8 cellular contexts compared by ENCODE assay signal in the genomic region with DNA sequence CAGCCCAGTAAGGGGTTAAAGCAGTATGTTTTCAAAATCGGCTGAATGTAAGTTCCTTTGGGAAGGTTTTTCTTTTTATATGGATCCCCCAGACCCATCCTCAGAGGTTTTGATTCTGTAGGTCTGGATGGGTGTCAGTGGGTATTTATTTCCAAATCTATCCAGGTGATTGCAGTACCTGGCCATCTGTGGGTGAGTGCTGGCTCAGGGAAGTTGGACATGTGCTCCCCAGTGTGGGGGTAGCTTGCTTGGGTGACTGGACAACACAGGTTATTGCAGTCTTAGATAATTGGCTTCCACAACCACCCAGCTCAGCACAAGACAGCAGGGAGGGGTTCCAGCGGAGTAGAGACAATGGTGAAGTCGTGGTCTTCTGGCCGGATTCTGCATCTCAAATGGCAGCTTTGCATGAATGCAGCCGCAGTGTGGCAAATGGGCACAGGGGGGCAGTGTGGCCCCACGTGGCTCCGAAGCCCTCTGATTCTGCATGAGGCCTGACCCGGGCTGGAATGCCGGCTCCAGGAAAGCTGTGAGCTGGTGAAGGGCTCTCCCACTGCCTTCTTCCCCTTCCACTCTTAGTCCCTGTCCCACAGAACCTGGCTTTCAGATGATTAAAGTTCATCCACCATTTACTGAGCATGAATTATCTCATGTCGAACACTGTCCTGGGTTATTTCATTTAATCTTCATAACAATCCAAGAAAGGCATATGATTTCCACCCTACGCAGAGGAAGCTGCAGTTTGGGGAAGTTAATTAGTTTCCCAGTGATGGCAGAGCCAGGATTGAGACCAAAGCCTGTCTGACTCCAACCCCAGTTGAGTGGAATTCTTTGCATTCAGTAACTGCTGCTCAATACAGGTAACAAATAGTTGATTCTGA.
DNase-seq lines count a peak whose midpoint lies in the region; ATAC-seq and TF ChIP-seq lines count a peak whose summit lies in the region.

No MANE protein-coding gene starts in this region.

- H3K4me3 Mint-ChIP-seq in activated T-cell treated with anti-CD3 and anti-CD28 coated beads, Interleukin-2, amount 50 U/mL, for 72 hours = peak overlapping the region in 1 of 2 donors; percentile 17
- H3K4me3 Mint-ChIP-seq in stimulated activated naive CD8-positive, alpha-beta T cell treated with anti-CD3 and anti-CD28 coated beads, Interleukin-15, amount 100 ng/mL, for 72 hours = no peak overlapping the region

- TF ChIP-seq CTCF in PC-9 (conservative IDR thresholded peaks at IDR 0.05) (peak; percentile 93), fibroblast of pulmonary artery (IDR thresholded peaks at IDR 0.05; ENCODE audit: low read length, missing control alignments) (peak; percentile 92)

- H2BK15ac ChIP-seq in neuronal stem cell (ENCODE audit: low read length) = no peak overlapping the region

- H4K20me1 ChIP-seq in PC-9 (ENCODE audit: insufficient read depth) = no peaks in the 10 kb centered on the region

- no peaks in the 10 kb centered on the region for H3K36me3 Mint-ChIP-seq in activated T-cell treated with anti-CD3 and anti-CD28 coated beads, Interleukin-2, amount 50 U/mL, for 72 hours (ENCODE audit: insufficient read depth in 2 of 2)

- in situ Hi-C loops in ACHN (cut with HindIII; ENCODE audit: low pct_ligation_motif_present, low pct_unique_long_range_greater_than_20kb, low sequenced_read_pairs) = no loop called here

- H3K9ac ChIP-seq in neuronal stem cell (ENCODE audit: low read depth, low read length, poor library complexity) = no peak overlapping the region

- no peak overlapping the region for H2AK5ac ChIP-seq in neuronal stem cell (ENCODE audit: low read depth, low read length)

- H3K4me1 Mint-ChIP-seq in activated T-cell treated with anti-CD3 and anti-CD28 coated beads, Interleukin-2, amount 50 U/mL, for 72 hours (ENCODE audit: low read depth) = peaks cover 22% of the 10 kb centered on the region
- peaks cover 24% of the 10 kb centered on the region for H3K4me1 Mint-ChIP-seq in stimulated activated naive CD8-positive, alpha-beta T cell treated with anti-CD3 and anti-CD28 coated beads, Interleukin-15, amount 100 ng/mL, for 72 hours

- H3K4me1 ChIP-seq in PC-9 (replicated peaks; ENCODE audit: insufficient read depth) (peaks cover 10% of the 10 kb centered on the region), neuronal stem cell (ENCODE audit: control insufficient read depth in 2 of 2, insufficient read depth in 1 of 2, low read depth in 1 of 2, low read length in 2 of 2) (peaks cover 0 to 4% of the 10 kb centered on the region in 2 donors)

- WGBS in neuronal stem cell (ENCODE audit: extremely low coverage in 2 of 2, insufficient read length in 2 of 2, insufficient replicate concordance in 1 of 2), 2 donors = no CpG with 5 or more reads among the region's 11 CpGs

- H4K8ac ChIP-seq in neuronal stem cell (ENCODE audit: low read depth, low read length) = no peak overlapping the region

- peaks cover 40% of the 10 kb centered on the region for H3K27me3 Mint-ChIP-seq in activated T-cell treated with anti-CD3 and anti-CD28 coated beads, Interleukin-2, amount 50 U/mL, for 72 hours (ENCODE audit: low read depth)
- peaks cover 43% of the 10 kb centered on the region for H3K27me3 Mint-ChIP-seq in stimulated activated naive CD8-positive, alpha-beta T cell treated with anti-CD3 and anti-CD28 coated beads, Interleukin-15, amount 100 ng/mL, for 72 hours

- H3K36me3 ChIP-seq in PC-9 (ENCODE audit: low read depth) (no peaks in the 10 kb centered on the region), neuronal stem cell (replicated peaks in 1 of 2; ENCODE audit: control insufficient read depth in 2 of 2, insufficient read depth in 2 of 2, low read length in 2 of 2) (no peaks in the 10 kb centered on the region)

- DNase-seq in ACHN (peak; percentile 85), HT1080 (ENCODE audit: low read depth) (peak; percentile 72), PC-9 (peak in 1 of 2 experiments; percentile 88), fibroblast of pulmonary artery (ENCODE audit: low read depth) (peak; percentile 87), neuronal stem cell (ENCODE audit: low spot score) (peak; percentile 84)
- DNase-seq in activated T-cell treated with anti-CD3 and anti-CD28 coated beads, Interleukin-2, amount 50 U/mL, for 72 hours = peak; percentile 70 to 80
- DNase-seq in stimulated activated naive CD8-positive, alpha-beta T cell treated with anti-CD3 and anti-CD28 coated beads, Interleukin-15, amount 100 ng/mL, for 72 hours = peak; percentile 66 to 67

- no peak overlapping the region for H2BK5ac ChIP-seq in neuronal stem cell (ENCODE audit: low read length)

- H2AFZ ChIP-seq in PC-9 (0 out of 2 replicates have a peak overlapping the region, but pooled peaks have one; percentile 63), neuronal stem cell (ENCODE audit: low read length) (peak overlapping the region; percentile 64)

- no peak overlapping the region for H3K4me3 ChIP-seq in PC-9
- H3K4me3 ChIP-seq in fibroblast of pulmonary artery (replicated peaks; ENCODE audit: low read depth, low read length) = no peak overlapping the region
- H3K4me3 ChIP-seq in neuronal stem cell (ENCODE audit: low read length in 2 of 2) = no peak overlapping the region

- H3K4ac ChIP-seq in neuronal stem cell (ENCODE audit: low read length) = no peak overlapping the region

- H3K14ac ChIP-seq in neuronal stem cell (ENCODE audit: low read length) = no peak overlapping the region

- BruUV-seq in PC-9 (replicated peaks; lab: Mats Ljungman, UMichigan) = no TSS peak

- H3K79me2 ChIP-seq in PC-9 (ENCODE audit: low read depth) = no peaks in the 10 kb centered on the region

- H3K23ac ChIP-seq in neuronal stem cell (ENCODE audit: low read depth, low read length, poor library complexity) = no peak overlapping the region

- POLR2A ChIA-PET in PC-9 (lab: Charles Lee; ENCODE audit: unreplicated experiment) = interaction anchor here (0.6 to 0.7 kb wide), 5 partner anchors 482 to 1163 kb away, joined by 3 to 5 read pairs (median 4); a partner anchor contains a TSS

- no peak overlapping the region for H3K27ac Mint-ChIP-seq in activated T-cell treated with anti-CD3 and anti-CD28 coated beads, Interleukin-2, amount 50 U/mL, for 72 hours
- H3K27ac Mint-ChIP-seq in stimulated activated naive CD8-positive, alpha-beta T cell treated with anti-CD3 and anti-CD28 coated beads, Interleukin-15, amount 100 ng/mL, for 72 hours = no peak overlapping the region

- peak; percentile 62 for ATAC-seq in GM18519 (IDR thresholded peaks at IDR 0.05; ENCODE audit: low FRiP score, unreplicated experiment)
- peak; percentile 88 to 89 for ATAC-seq in activated T-cell treated with anti-CD3 and anti-CD28 coated beads, Interleukin-2, amount 50 U/mL, for 72 hours (replicated peaks in 1 of 2)
- peak; percentile 76 for ATAC-seq in stimulated activated naive CD8-positive, alpha-beta T cell treated with anti-CD3 and anti-CD28 coated beads, Interleukin-15, amount 100 ng/mL, for 72 hours

- H3K18ac ChIP-seq in neuronal stem cell (ENCODE audit: low read length) = no peak overlapping the region

- no peak overlapping the region for H4K91ac ChIP-seq in neuronal stem cell (ENCODE audit: low read depth, low read length, poor library complexity)

- no peaks in the 10 kb centered on the region for H3F3A ChIP-seq in PC-9 (ENCODE audit: insufficient read depth, low read depth)

- H3K27ac ChIP-seq in PC-9 = no peak overlapping the region
- H3K27ac ChIP-seq in neuronal stem cell (replicated peaks; ENCODE audit: low read length) = no peak overlapping the region

- H3K9me2 ChIP-seq in PC-9 (ENCODE audit: insufficient read depth) = no peaks in the 10 kb centered on the region

- no peaks in the 10 kb centered on the region for H3K79me1 ChIP-seq in neuronal stem cell (ENCODE audit: low read depth, low read length)

- intact Hi-C loops in PC-9 (cut with micrococcal nuclease; ENCODE audit: unreplicated experiment) = loop anchor here (1.0 to 10.0 kb wide), 9 partner anchors 86 to 1701 kb away; a partner anchor contains a TSS

- H3K9me3 ChIP-seq in PC-9 (ENCODE audit: insufficient read depth, low read depth) (no peaks in the 10 kb centered on the region), neuronal stem cell (replicated peaks in 1 of 2; ENCODE audit: control insufficient read depth in 2 of 2, insufficient read depth in 1 of 2, low read depth in 1 of 2, low read length in 2 of 2) (no peaks in the 10 kb centered on the region)

- CTCF ChIA-PET in PC-9 (lab: Charles Lee) = interaction anchor here (0.5 to 2.3 kb wide), 15 partner anchors 72 to 1969 kb away, joined by 3 to 19 read pairs (median 3); no protein-coding TSS in a partner anchor

- no peak overlapping the region for H2BK120ac ChIP-seq in neuronal stem cell (ENCODE audit: low read depth, low read length)

- H3K4me2 ChIP-seq in PC-9 (peak overlapping the region; percentile 52; the same call in 1 of the 2 replicates), neuronal stem cell (ENCODE audit: insufficient read depth, low read length, poor library complexity, severe bottlenecking) (peak overlapping the region; percentile 19)

- no peaks in the 10 kb centered on the region for H3K9me3 Mint-ChIP-seq in activated T-cell treated with anti-CD3 and anti-CD28 coated beads, Interleukin-2, amount 50 U/mL, for 72 hours
- H3K9me3 Mint-ChIP-seq in stimulated activated naive CD8-positive, alpha-beta T cell treated with anti-CD3 and anti-CD28 coated beads, Interleukin-15, amount 100 ng/mL, for 72 hours = no peaks in the 10 kb centered on the region

- no peaks in the 10 kb centered on the region for H3K27me3 ChIP-seq in PC-9 (ENCODE audit: insufficient read depth, low read depth)
- H3K27me3 ChIP-seq in neuronal stem cell (ENCODE audit: control insufficient read depth in 3 of 3, insufficient read depth in 3 of 3, low read depth in 1 of 3, low read length in 3 of 3) = peaks cover 0 to 11% (median 0%) of the 10 kb centered on the region in 3 experiments

- H2BK12ac ChIP-seq in neuronal stem cell (ENCODE audit: low read length) = no peak overlapping the region
